Comparison of ENCODE assay signal across 8 cellular contexts in the genomic region with DNA sequence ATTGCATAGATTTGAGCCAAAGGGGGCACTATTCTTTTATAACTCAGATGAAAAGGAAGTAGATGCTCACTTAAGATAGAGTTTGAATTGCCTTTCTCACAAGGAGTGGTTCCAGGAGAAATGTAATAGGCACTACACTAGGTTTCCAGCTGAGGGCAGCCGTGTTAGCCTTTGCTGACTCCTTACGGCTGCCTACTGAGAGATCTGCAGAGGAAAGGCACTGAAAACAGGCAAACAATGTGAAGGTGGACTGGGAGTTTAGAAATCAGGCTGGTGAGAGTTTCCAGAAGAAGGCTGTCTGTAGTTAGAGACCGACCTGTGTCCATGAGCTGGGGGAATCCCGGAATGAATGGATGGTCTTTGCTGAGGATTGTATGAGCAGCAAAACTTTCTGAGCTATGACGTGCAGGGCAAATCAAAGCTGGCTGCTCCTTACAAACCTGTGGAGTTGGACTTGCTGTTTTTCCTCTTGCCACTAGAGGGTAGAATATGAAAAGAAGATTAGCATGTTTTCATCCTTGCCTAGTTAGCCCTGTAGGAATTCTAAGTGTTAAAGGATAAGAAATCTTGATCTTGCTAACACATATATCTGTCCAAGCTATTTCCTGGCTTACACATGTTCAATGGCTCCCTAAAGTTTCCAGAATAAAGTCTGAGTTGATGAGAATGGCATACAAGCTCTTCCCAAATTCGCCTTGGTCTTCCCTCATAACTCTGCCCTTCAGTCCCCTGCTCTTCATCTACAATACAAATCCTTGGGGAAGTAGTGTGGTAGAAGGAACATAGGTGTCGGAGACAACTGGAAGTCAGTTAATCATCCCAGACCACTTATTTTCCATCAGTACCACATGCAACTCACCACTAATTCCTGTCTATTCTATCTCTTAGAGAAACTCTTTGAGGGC. TPM values are rescaled to one million over a fixed set of nuclear protein-coding genes. Genes with fewer than 3 reads are reported as not detected.
A peak's percentile ranks its signal among the peaks of the same experiment; 100 is the strongest.
DNase-seq lines count a peak whose midpoint lies in the region; ATAC-seq and TF ChIP-seq lines count a peak whose summit lies in the region.

No MANE protein-coding gene starts in this region.

- no peaks in the 10 kb centered on the region for H3K27me3 Mint-ChIP-seq in activated naive CD8-positive, alpha-beta T cell treated with anti-CD3 and anti-CD28 coated beads, Interleukin-2, amount 10 ng/mL, durations not matched to agents 7 days and 5 days
- no peaks in the 10 kb centered on the region for H3K27me3 Mint-ChIP-seq in glutamatergic neuron (ENCODE audit: unreplicated experiment)

- H3K9me2 ChIP-seq in SK-N-SH: no peaks in the 10 kb centered on the region

- peak; percentile 91 for DNase-seq in A673 (ENCODE audit: low spot score)
- DNase-seq in NAMALWA (ENCODE audit: low spot score): peak; percentile 91
- DNase-seq in SK-N-SH: peak; percentile 70
- peak; percentile 38 for DNase-seq in activated naive CD8-positive, alpha-beta T cell treated with anti-CD3 and anti-CD28 coated beads, Interleukin-2, amount 10 ng/mL, durations not matched to agents 7 days and 5 days
- DNase-seq in glutamatergic neuron: peak; percentile 54
- peak; percentile 87 for DNase-seq in osteoblast (ENCODE audit: insufficient read length, low spot score, missing footprints)
- no peak for DNase-seq in NCI-H128 (lab: John Stamatoyannopoulos, UW; ENCODE audit: unreplicated experiment)

- H3K27ac ChIP-seq in A673 (ENCODE audit: low read depth, low read length, poor library complexity, severe bottlenecking) (no peak overlapping the region), SK-N-SH (ENCODE audit: low read depth in 2 of 2, low read length in 1 of 2) (peak overlapping the region; percentile 4 to 47; a peak in 2 of 4 replicates), osteoblast (ENCODE audit: low read depth, low read length) (no peak overlapping the region)

- no peak overlapping the region for H3K4me3 Mint-ChIP-seq in activated naive CD8-positive, alpha-beta T cell treated with anti-CD3 and anti-CD28 coated beads, Interleukin-2, amount 10 ng/mL, durations not matched to agents 7 days and 5 days
- H3K4me3 Mint-ChIP-seq in glutamatergic neuron (ENCODE audit: unreplicated experiment): no peak overlapping the region

- CTCF ChIA-PET in A673 (lab: Charles Lee) (interaction anchor here (0.5 to 1.9 kb wide), 20 partner anchors 15 to 909 kb away, joined by 3 to 23 read pairs (median 4); a partner anchor contains a TSS), SK-N-SH (lab: Yijun Ruan, JAX) (interaction anchor here (0.7 to 4.7 kb wide), 84 partner anchors 9 to 977 kb away, joined by 3 to 144 read pairs (median 4); a partner anchor contains a TSS)

- H3K27me3 ChIP-seq in A673 (replicated peaks; ENCODE audit: insufficient read depth, low read depth, low read length, poor library complexity) (no peaks in the 10 kb centered on the region), SK-N-SH (ENCODE audit: insufficient read depth) (no peaks in the 10 kb centered on the region), osteoblast (ENCODE audit: insufficient read depth, low read length) (no peaks in the 10 kb centered on the region)

- BruUV-seq in A673 (replicated peaks; lab: Mats Ljungman, UMichigan): no TSS peak

- H3F3A ChIP-seq in SK-N-SH (replicated peaks; ENCODE audit: insufficient read depth): peaks cover 13% of the 10 kb centered on the region

- H3K79me2 ChIP-seq in SK-N-SH (ENCODE audit: insufficient read depth): no peaks in the 10 kb centered on the region
- no peaks in the 10 kb centered on the region for H3K79me2 ChIP-seq in osteoblast (ENCODE audit: insufficient read depth, low read length)

- peak; percentile 76 for TF ChIP-seq CTCF in A673 (conservative IDR thresholded peaks at IDR 0.05; ENCODE audit: low read depth, low read length)
- TF ChIP-seq CTCF in SK-N-SH (IDR thresholded peaks at IDR 0.05): peak; percentile 77
- TF ChIP-seq CTCF in glutamatergic neuron (IDR thresholded peaks at IDR 0.05; ENCODE audit: partially characterized antibody, unreplicated experiment): peak; percentile 85
- peak; percentile 83 for TF ChIP-seq CTCF in osteoblast (IDR thresholded peaks at IDR 0.05; ENCODE audit: extremely low read depth, low read depth, low read length)

- peak; percentile 53 for ATAC-seq in GM18909 (IDR thresholded peaks at IDR 0.05; ENCODE audit: poor library complexity, unreplicated experiment)
- peak; percentile 86 for ATAC-seq in activated naive CD8-positive, alpha-beta T cell treated with anti-CD3 and anti-CD28 coated beads, Interleukin-2, amount 10 ng/mL, durations not matched to agents 7 days and 5 days (ENCODE audit: low read depth)

- H3K4me1 Mint-ChIP-seq in activated naive CD8-positive, alpha-beta T cell treated with anti-CD3 and anti-CD28 coated beads, Interleukin-2, amount 10 ng/mL, durations not matched to agents 7 days and 5 days: no peaks in the 10 kb centered on the region
- no peaks in the 10 kb centered on the region for H3K4me1 Mint-ChIP-seq in glutamatergic neuron (ENCODE audit: low read depth, unreplicated experiment)

- peak overlapping the region; percentile 78 for H2AFZ ChIP-seq in SK-N-SH (ENCODE audit: low read depth)
- H2AFZ ChIP-seq in osteoblast (ENCODE audit: low read length): peak overlapping the region; percentile 95

- H3K4me2 ChIP-seq in SK-N-SH (peak overlapping the region; percentile 81), osteoblast (ENCODE audit: insufficient read depth, low read length) (peak overlapping the region; percentile 94)

- TF ChIP-seq RAD21 in SK-N-SH (IDR thresholded peaks at IDR 0.05; ENCODE audit: low read length): peak; percentile 82

- H3K27ac Mint-ChIP-seq in activated naive CD8-positive, alpha-beta T cell treated with anti-CD3 and anti-CD28 coated beads, Interleukin-2, amount 10 ng/mL, durations not matched to agents 7 days and 5 days: no peak overlapping the region
- no peak overlapping the region for H3K27ac Mint-ChIP-seq in glutamatergic neuron (ENCODE audit: unreplicated experiment)

- intact Hi-C loops in A673 (cut with micrococcal nuclease; ENCODE audit: unreplicated experiment): loop anchor here (2.0 to 5.0 kb wide), 3 partner anchors 167 to 722 kb away; a partner anchor contains a TSS

- no peaks in the 10 kb centered on the region for H3K36me3 ChIP-seq in A673 (ENCODE audit: insufficient read depth, low read length, poor library complexity, severe bottlenecking)
- H3K36me3 ChIP-seq in SK-N-SH (replicated peaks in 1 of 2; ENCODE audit: control insufficient read depth in 1 of 2, insufficient read depth in 2 of 2, low read length in 1 of 2): no peaks in the 10 kb centered on the region
- no peaks in the 10 kb centered on the region for H3K36me3 ChIP-seq in osteoblast (ENCODE audit: insufficient read depth, low read length)

- H3K9ac ChIP-seq in SK-N-SH: peak overlapping the region; percentile 21; the same call in 1 of the 2 replicates

- H3K4me1 ChIP-seq in A673 (ENCODE audit: insufficient read depth, low read length, poor library complexity, severe bottlenecking): peaks cover 12% of the 10 kb centered on the region
- H3K4me1 ChIP-seq in SK-N-SH (ENCODE audit: control insufficient read depth in 1 of 2, insufficient read depth in 2 of 2, low read depth in 1 of 2, low read length in 1 of 2): peaks cover 0 to 10% of the 10 kb centered on the region in 2 experiments; a peak in 2 of 4 replicates
- no peaks in the 10 kb centered on the region for H3K4me1 ChIP-seq in osteoblast (ENCODE audit: insufficient read depth, low read length)

- no peaks in the 10 kb centered on the region for H3K36me3 Mint-ChIP-seq in activated naive CD8-positive, alpha-beta T cell treated with anti-CD3 and anti-CD28 coated beads, Interleukin-2, amount 10 ng/mL, durations not matched to agents 7 days and 5 days
- no peaks in the 10 kb centered on the region for H3K36me3 Mint-ChIP-seq in glutamatergic neuron (ENCODE audit: unreplicated experiment)

- H3K9me3 Mint-ChIP-seq in activated naive CD8-positive, alpha-beta T cell treated with anti-CD3 and anti-CD28 coated beads, Interleukin-2, amount 10 ng/mL, durations not matched to agents 7 days and 5 days: no peaks in the 10 kb centered on the region
- H3K9me3 Mint-ChIP-seq in glutamatergic neuron (ENCODE audit: unreplicated experiment): no peaks in the 10 kb centered on the region

- H3K4me3 ChIP-seq in A673 (ENCODE audit: low read depth, low read length, poor library complexity, severe bottlenecking) (peak overlapping the region; percentile 25), SK-N-SH (ENCODE audit: low read depth in 2 of 2, low read length in 1 of 2) (peak overlapping the region; percentile 23 to 60; a peak in 3 of 4 replicates), osteoblast (ENCODE audit: insufficient read depth, low read length) (peak overlapping the region; percentile 63)

- H4K20me1 ChIP-seq in SK-N-SH (ENCODE audit: insufficient read depth) (no peaks in the 10 kb centered on the region), osteoblast (ENCODE audit: insufficient read depth, low read length) (no peaks in the 10 kb centered on the region)

- TF ChIP-seq EP300 in SK-N-SH (IDR thresholded peaks at IDR 0.05; ENCODE audit: borderline replicate concordance in 1 of 2, low read depth in 1 of 2, low read length in 1 of 2): no peak

- no peaks in the 10 kb centered on the region for H3K9me3 ChIP-seq in A673 (ENCODE audit: low read depth, low read length, poor library complexity, severe bottlenecking)
- no peaks in the 10 kb centered on the region for H3K9me3 ChIP-seq in SK-N-SH
- no peaks in the 10 kb centered on the region for H3K9me3 ChIP-seq in osteoblast (ENCODE audit: low read depth, low read length)

- POLR2A ChIA-PET in A673 (lab: Charles Lee; ENCODE audit: low non-redundant PET): interaction anchor here (0.6 kb wide), 1 partner anchor 167 kb away, joined by 6 read pairs; no protein-coding TSS in a partner anchor
- POLR2A ChIA-PET in SK-N-SH (lab: Yijun Ruan, JAX): interaction anchor here (1.2 kb wide), 1 partner anchor 20 kb away, joined by 6 read pairs; a partner anchor contains a TSS
- POLR2A ChIA-PET in activated naive CD8-positive, alpha-beta T cell treated with anti-CD3 and anti-CD28 coated beads, Interleukin-2, amount 10 ng/mL, durations not matched to agents 7 days and 5 days (lab: Charles Lee): interaction anchor here (0.5 to 1.0 kb wide), 5 partner anchors 13 to 197 kb away, joined by 3 to 4 read pairs (median 3); a partner anchor contains a TSS

- 24% methylated on average over 7 of the region's 7 CpGs for WGBS in SK-N-SH (ENCODE audit: low lambda C conversion rate)

TF ChIP-seq in SK-N-SH, 30 proteins besides CTCF, POLR2A, EP300 and RAD21:
- TF ChIP-seq CHD2 (IDR thresholded peaks at IDR 0.05; ENCODE audit: low read length, partially characterized antibody): no peak
- peak; percentile 69 for TF ChIP-seq SMC3 (IDR thresholded peaks at IDR 0.05; ENCODE audit: low read depth, low read length)

RNA-seq across cellular contexts. Expression of a gene that starts 20.1 kb away (rescaled TPM):
- total RNA-seq in A673 (2021): 83.8 and 85.5 TPM in 2 replicates
- 5.9 and 7.4 TPM in 2 replicates for polyA plus RNA-seq in SK-N-SH (2012; rRNA removed)
- polyA plus RNA-seq in SK-N-SH (2012; cell fraction: cytosol; rRNA removed): 9.7 and 11.9 TPM in 2 replicates
- 5.4 and 12.3 TPM in 2 replicates for polyA plus RNA-seq in SK-N-SH (2012; cell fraction: nucleus; rRNA removed)
- total RNA-seq in activated naive CD8-positive, alpha-beta T cell treated with anti-CD3 and anti-CD28 coated beads, Interleukin-2, amount 10 ng/mL, durations not matched to agents 7 days and 5 days: 10 to 100 TPM; 51.6 to 52.8 TPM
- total RNA-seq in glutamatergic neuron (ENCODE audit: unreplicated experiment): 133 TPM
- 53.6 and 68.4 TPM in 2 replicates for total RNA-seq in osteoblast

Comparison
In these comparisons a context has a peak if more than half of its experiments do, and no peak if none do; other contexts are left out.
1. H3K27ac ChIP-seq: peak in SK-N-SH (2 of 2); none in A673 (single experiment) and osteoblast (single experiment).
2. Peak in every context shown above with its lines, with median percentiles within 50 percentile points of each other: H3K4me3 ChIP-seq and CTCF ChIP-seq.